Comparison of ENCODE assay signal across 25 cellular contexts in genomic region chr2:189527812-189528591, GRCh38.
"Had no signal": no experiment of that assay in that cellular context is flagged by ENCODE, and none has a peak within 500 bp of the region (broad histone marks: within the 10 kb centered on the region; RNA-seq: fewer than 3 reads in every experiment).

No MANE protein-coding gene starts in this region.

- DNase-seq: activated CD4-positive, alpha-beta memory T cell treated with anti-CD3 and anti-CD28 coated beads, Interleukin-2, amount 10 ng/mL, durations not matched to agents 7 days and 5 days; activated CD4-positive, alpha-beta T cell treated with anti-CD3 and anti-CD28 coated beads for 48 hours; activated CD4-positive, CD25-positive, alpha-beta regulatory T cell; activated CD8-positive, alpha-beta memory T cell treated with anti-CD3 and anti-CD28 coated beads, Interleukin-2, amount 10 ng/mL, durations not matched to agents 7 days and 5 days; activated naive CD4-positive, alpha-beta T cell treated with Interleukin-2 at 50 U/mL for 16 hours; activated T-cell treated with anti-CD3 and anti-CD28 coated beads, Interleukin-2, amount 50 U/mL, for 1 hour; anterior cingulate cortex; central memory CD4-positive, alpha-beta T cell; colonic mucosa; endodermal cell; gastrocnemius medialis; heart right ventricle; kidney glomerular epithelial cell; naive thymus-derived CD4-positive, alpha-beta T cell; stimulated activated CD4-positive, alpha-beta T cell treated with anti-CD3 and anti-CD28 coated beads, Interleukin-4, amount 100 ng/mL, for 4 hours; T-helper 1 cell; T-helper 9 cell had no signal

- H3K27ac ChIP-seq: colonic mucosa, gastrocnemius medialis, prostate gland had no signal

- H3K27ac Mint-ChIP-seq: activated CD4-positive, alpha-beta memory T cell treated with anti-CD3 and anti-CD28 coated beads, Interleukin-2, amount 10 ng/mL, durations not matched to agents 7 days and 5 days; activated CD8-positive, alpha-beta memory T cell treated with anti-CD3 and anti-CD28 coated beads, Interleukin-2, amount 10 ng/mL, durations not matched to agents 7 days and 5 days; activated T-helper 2 cell treated with anti-CD3 and anti-CD28 coated beads, Interferon-gamma antibody, Interleukin-2, Interleukin-4, amounts not matched to agents 10 μg/mL and 5 μg/mL and 100 μg/mL, durations not matched to agents 14 hours and 24 hours and 36 hours; endodermal cell; memory B cell; naive thymus-derived CD4-positive, alpha-beta T cell; stimulated activated memory B cell treated with anti-CD40 and anti-IgM and Interleukin-4, amounts not matched to agents 10 μg/mL and 1 μg/mL and 100 μg/mL, for 72 hours had no signal

- H3K9me3 Mint-ChIP-seq: activated CD4-positive, alpha-beta memory T cell treated with anti-CD3 and anti-CD28 coated beads, Interleukin-2, amount 10 ng/mL, durations not matched to agents 7 days and 5 days; activated T-helper 2 cell treated with anti-CD3 and anti-CD28 coated beads, Interferon-gamma antibody, Interleukin-2, Interleukin-4, amounts not matched to agents 10 μg/mL and 5 μg/mL and 100 μg/mL, durations not matched to agents 14 hours and 24 hours and 36 hours; brain; endodermal cell; memory B cell had no signal

- H3K27me3 ChIP-seq: colonic mucosa, gastrocnemius medialis, heart right ventricle, right atrium auricular region had no signal

- H3K9me3 ChIP-seq: colonic mucosa, gastrocnemius medialis, heart right ventricle, prostate gland, right atrium auricular region, thoracic aorta had no signal

- H3K4me1 Mint-ChIP-seq: activated CD4-positive, alpha-beta memory T cell treated with anti-CD3 and anti-CD28 coated beads, Interleukin-2, amount 10 ng/mL, durations not matched to agents 7 days and 5 days; activated CD8-positive, alpha-beta memory T cell treated with anti-CD3 and anti-CD28 coated beads, Interleukin-2, amount 10 ng/mL, durations not matched to agents 7 days and 5 days; memory B cell; naive thymus-derived CD4-positive, alpha-beta T cell; stimulated activated memory B cell treated with anti-CD40 and anti-IgM and Interleukin-4, amounts not matched to agents 10 μg/mL and 1 μg/mL and 100 μg/mL, for 72 hours had no signal

- H3K36me3 ChIP-seq: colonic mucosa, gastrocnemius medialis, heart right ventricle, prostate gland, right atrium auricular region, thoracic aorta had no signal

- H3K36me3 Mint-ChIP-seq: activated CD8-positive, alpha-beta memory T cell treated with anti-CD3 and anti-CD28 coated beads, Interleukin-2, amount 10 ng/mL, durations not matched to agents 7 days and 5 days; brain; memory B cell; stimulated activated memory B cell treated with anti-CD40 and anti-IgM and Interleukin-4, amounts not matched to agents 10 μg/mL and 1 μg/mL and 100 μg/mL, for 72 hours had no signal

- H3K4me3 ChIP-seq: colonic mucosa, gastrocnemius medialis, prostate gland, skin epidermis had no signal

- H3K27me3 Mint-ChIP-seq: activated CD4-positive, alpha-beta memory T cell treated with anti-CD3 and anti-CD28 coated beads, Interleukin-2, amount 10 ng/mL, durations not matched to agents 7 days and 5 days had no signal

- H3K4me3 Mint-ChIP-seq: activated CD4-positive, alpha-beta memory T cell treated with anti-CD3 and anti-CD28 coated beads, Interleukin-2, amount 10 ng/mL, durations not matched to agents 7 days and 5 days; activated CD8-positive, alpha-beta memory T cell treated with anti-CD3 and anti-CD28 coated beads, Interleukin-2, amount 10 ng/mL, durations not matched to agents 7 days and 5 days; brain; endodermal cell; memory B cell; naive thymus-derived CD4-positive, alpha-beta T cell; stimulated activated memory B cell treated with anti-CD40 and anti-IgM and Interleukin-4, amounts not matched to agents 10 μg/mL and 1 μg/mL and 100 μg/mL, for 72 hours had no signal

- H3K4me1 ChIP-seq: colonic mucosa, prostate gland had no signal

- ATAC-seq: activated CD8-positive, alpha-beta memory T cell treated with anti-CD3 and anti-CD28 coated beads, Interleukin-2, amount 10 ng/mL, durations not matched to agents 7 days and 5 days; gastrocnemius medialis; naive thymus-derived CD4-positive, alpha-beta T cell; stimulated activated memory B cell treated with anti-CD40 and anti-IgM and Interleukin-4, amounts not matched to agents 10 μg/mL and 1 μg/mL and 100 μg/mL, for 72 hours had no signal
